In genomic region chr17:49748791-49749190, GRCh38 we compare ENCODE assay signal across 1 cellular context.
TF ChIP-seq lines count a peak whose summit lies in the region.

No MANE protein-coding gene starts in this region.

TF ChIP-seq in GM12878, 131 proteins besides CTCF, POLR2A, EP300 and RAD21 (continued from another document):
- TF ChIP-seq ATF7 (IDR thresholded peaks at IDR 0.05; ENCODE audit: low read depth) (peak; percentile 86), ZSCAN29 (IDR thresholded peaks at IDR 0.05) (no peak), IRF5 (IDR thresholded peaks at IDR 0.05; ENCODE audit: borderline replicate concordance) (no peak), STAT3 (IDR thresholded peaks at IDR 0.05; ENCODE audit: low read depth, low read length) (peak; percentile 95; the same call in 1 of the 2 replicates)
